ENCODE assay signal across 1 cellular context in genomic region chr3:102926618-102927017, GRCh38.
TF ChIP-seq lines count a peak whose summit lies in the region.

No MANE protein-coding gene starts in this region.

TF ChIP-seq in WTC11, 78 proteins besides CTCF, POLR2A, EP300 and RAD21 (continued from another document):
- TF ChIP-seq ZNF281 (CRISPR knock-in tag; IDR thresholded peaks at IDR 0.05): no peak
- no peak for TF ChIP-seq ERG (CRISPR knock-in tag; IDR thresholded peaks at IDR 0.05)
- TF ChIP-seq NFATC4 (CRISPR knock-in tag; IDR thresholded peaks at IDR 0.05): no peak
- TF ChIP-seq CBFB (CRISPR knock-in tag; IDR thresholded peaks at IDR 0.05; ENCODE audit: low read depth): no peak
- no peak for TF ChIP-seq CREM (CRISPR knock-in tag; IDR thresholded peaks at IDR 0.05)
- TF ChIP-seq IRF2 (CRISPR knock-in tag; IDR thresholded peaks at IDR 0.05; ENCODE audit: borderline replicate concordance, low read depth): no peak
- TF ChIP-seq JAZF1 (CRISPR knock-in tag; IDR thresholded peaks at IDR 0.05): no peak
- TF ChIP-seq ETV6 (CRISPR knock-in tag; IDR thresholded peaks at IDR 0.05): no peak
- no peak for TF ChIP-seq STAT6 (CRISPR knock-in tag; conservative IDR thresholded peaks at IDR 0.05; ENCODE audit: low read depth)
- TF ChIP-seq ATF1 (CRISPR knock-in tag; IDR thresholded peaks at IDR 0.05): no peak
